16 cellular contexts compared by ENCODE assay signal in the genomic region with DNA sequence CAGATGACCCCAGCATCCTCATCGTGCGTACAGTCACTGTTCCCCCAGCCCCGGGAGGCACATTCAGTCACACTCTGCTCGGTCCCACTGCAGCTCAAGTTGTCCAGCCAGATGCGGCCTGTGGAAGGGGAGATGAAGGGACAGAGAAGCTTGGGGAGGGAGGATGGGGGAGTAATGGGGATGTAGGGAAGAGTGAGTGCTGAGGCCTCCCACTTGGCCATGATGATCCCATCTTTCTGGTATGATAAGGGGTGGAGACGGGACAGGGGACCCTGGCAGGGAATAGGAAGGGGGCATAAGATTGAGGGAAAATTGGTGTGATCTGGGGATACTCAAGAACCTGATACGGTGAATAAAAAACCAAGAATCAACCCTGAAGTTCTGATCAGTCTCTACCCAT. TPM values are rescaled to one million over a fixed set of nuclear protein-coding genes. Genes with fewer than 3 reads are reported as not detected.
DNase-seq lines count a peak whose midpoint lies in the region; ATAC-seq lines count a peak whose summit lies in the region.
"Had no signal": no experiment of that assay in that cellular context is flagged by ENCODE, and none has a peak within 500 bp of the region (broad histone marks: within the 10 kb centered on the region; RNA-seq: fewer than 3 reads in every experiment).

No MANE protein-coding gene starts in this region.

- peaks cover 0 to 3% (median 0%) of the 10 kb centered on the region in 3 experiments for H3K36me3 ChIP-seq in naive thymus-derived CD4-positive, alpha-beta T cell (ENCODE audit: control insufficient read depth in 2 of 3, insufficient read depth in 3 of 3, low read length in 3 of 3)
- H3K36me3 ChIP-seq: lower lobe of right lung had no signal

- intact Hi-C loops in activated T-helper 1 cell treated with anti-CD3 and anti-CD28 coated beads, Interleukin-12 subunit alpha, Interleukin-12 subunit beta, Interleukin-2, Interleukin-4 antibody, amounts not matched to agents 30 ng/mL and 10 ng/mL and 1 ng/mL, durations not matched to agents 14 hours and 24 hours and 36 hours (cut with micrococcal nuclease) = no loop called here
- intact Hi-C loops in naive thymus-derived CD4-positive, alpha-beta T cell (cut with micrococcal nuclease) = loop anchor here (5.0 to 10.0 kb wide), 2 partner anchors 102 to 1165 kb away; a partner anchor contains a TSS

- no peaks in the 10 kb centered on the region for H3K36me3 Mint-ChIP-seq in T-helper 2 cell treated with Interferon-gamma antibody and Interleukin-4, amounts not matched to agents 5 μg/mL and 100 μg/mL, for 36 hours (ENCODE audit: low read depth)
- no peaks in the 10 kb centered on the region for H3K36me3 Mint-ChIP-seq in activated T-helper 1 cell treated with anti-CD3 and anti-CD28 coated beads, Interleukin-12 subunit alpha, Interleukin-12 subunit beta, Interleukin-2, Interleukin-4 antibody, amounts not matched to agents 30 ng/mL and 10 ng/mL and 1 ng/mL, durations not matched to agents 14 hours and 24 hours and 36 hours (ENCODE audit: low read depth)
- H3K36me3 Mint-ChIP-seq in naive thymus-derived CD4-positive, alpha-beta T cell = peaks cover 0 to 6% (median 0%) of the 10 kb centered on the region in 5 donors

- ATAC-seq in naive thymus-derived CD4-positive, alpha-beta T cell = no peak
- ATAC-seq in HG03196 (IDR thresholded peaks at IDR 0.05; ENCODE audit: unreplicated experiment) (no peak), HG02970 (IDR thresholded peaks at IDR 0.05; ENCODE audit: low FRiP score, unreplicated experiment) (no peak)
- ATAC-seq: esophagus mucosa had no signal

- no peaks in the 10 kb centered on the region for H3K9me3 Mint-ChIP-seq in T-helper 2 cell treated with Interferon-gamma antibody and Interleukin-4, amounts not matched to agents 5 μg/mL and 100 μg/mL, for 36 hours
- H3K9me3 Mint-ChIP-seq in activated T-helper 1 cell treated with anti-CD3 and anti-CD28 coated beads, Interleukin-12 subunit alpha, Interleukin-12 subunit beta, Interleukin-2, Interleukin-4 antibody, amounts not matched to agents 30 ng/mL and 10 ng/mL and 1 ng/mL, durations not matched to agents 14 hours and 24 hours and 36 hours = no peaks in the 10 kb centered on the region
- no peaks in the 10 kb centered on the region for H3K9me3 Mint-ChIP-seq in naive thymus-derived CD4-positive, alpha-beta T cell

- POLR2A ChIA-PET in naive thymus-derived CD4-positive, alpha-beta T cell (lab: Charles Lee) = interaction anchor here (1.0 kb wide), 1 partner anchor 25 kb away, joined by 3 read pairs; no protein-coding TSS in a partner anchor

- no peak overlapping the region for H3K27ac ChIP-seq in naive thymus-derived CD4-positive, alpha-beta T cell (ENCODE audit: low read depth, low read length)

- peak overlapping the region; percentile 53; the same call in 1 of the 2 replicates for H3K4me3 ChIP-seq in GM08714 (ENCODE audit: low read length)
- no peak overlapping the region for H3K4me3 ChIP-seq in naive thymus-derived CD4-positive, alpha-beta T cell (ENCODE audit: low read length)

- H3K4me1 ChIP-seq in naive thymus-derived CD4-positive, alpha-beta T cell (ENCODE audit: control insufficient read depth in 2 of 2, insufficient read depth in 2 of 2, low read length in 2 of 2) = peaks cover 3 to 16% of the 10 kb centered on the region in 2 donors

- peaks cover 18% of the 10 kb centered on the region for H3K27me3 Mint-ChIP-seq in T-helper 2 cell treated with Interferon-gamma antibody and Interleukin-4, amounts not matched to agents 5 μg/mL and 100 μg/mL, for 36 hours (ENCODE audit: low read depth)
- H3K27me3 Mint-ChIP-seq in activated T-helper 1 cell treated with anti-CD3 and anti-CD28 coated beads, Interleukin-12 subunit alpha, Interleukin-12 subunit beta, Interleukin-2, Interleukin-4 antibody, amounts not matched to agents 30 ng/mL and 10 ng/mL and 1 ng/mL, durations not matched to agents 14 hours and 24 hours and 36 hours (ENCODE audit: insufficient read depth) = peaks cover 30% of the 10 kb centered on the region
- peaks cover 43 to 54% (median 50%) of the 10 kb centered on the region in 5 donors for H3K27me3 Mint-ChIP-seq in naive thymus-derived CD4-positive, alpha-beta T cell

- H3K4me1 Mint-ChIP-seq in T-helper 2 cell treated with Interferon-gamma antibody and Interleukin-4, amounts not matched to agents 5 μg/mL and 100 μg/mL, for 36 hours (ENCODE audit: low read depth) = peaks cover 26% of the 10 kb centered on the region
- peaks cover 20% of the 10 kb centered on the region for H3K4me1 Mint-ChIP-seq in activated T-helper 1 cell treated with anti-CD3 and anti-CD28 coated beads, Interleukin-12 subunit alpha, Interleukin-12 subunit beta, Interleukin-2, Interleukin-4 antibody, amounts not matched to agents 30 ng/mL and 10 ng/mL and 1 ng/mL, durations not matched to agents 14 hours and 24 hours and 36 hours (ENCODE audit: low read depth)
- H3K4me1 Mint-ChIP-seq in naive thymus-derived CD4-positive, alpha-beta T cell = peaks cover 13 to 22% (median 16%) of the 10 kb centered on the region in 7 donors

- DNase-seq in T-helper 2 cell treated with Interferon-gamma antibody and Interleukin-4, amounts not matched to agents 5 μg/mL and 100 μg/mL, for 36 hours (ENCODE audit: low spot score) = no peak
- DNase-seq in T-helper 2 cell = no peak
- DNase-seq in activated T-helper 1 cell treated with anti-CD3 and anti-CD28 coated beads, Interleukin-12 subunit alpha, Interleukin-12 subunit beta, Interleukin-2, Interleukin-4 antibody, amounts not matched to agents 30 ng/mL and 10 ng/mL and 1 ng/mL, durations not matched to agents 14 hours and 24 hours and 36 hours (ENCODE audit: low spot score) = no peak
- DNase-seq in naive thymus-derived CD4-positive, alpha-beta T cell = no peak
- DNase-seq in activated gamma-delta T cell (lab: John Stamatoyannopoulos, UW) = no peak
- DNase-seq: activated CD4-positive, alpha-beta T cell treated with anti-CD3 and anti-CD28 coated beads for 1 hour; activated naive CD4-positive, alpha-beta T cell treated with Interleukin-2 at 50 U/mL for 16 hours; H7; lower lobe of right lung; NCI-H1092; NCI-H446; stimulated activated CD4-positive, alpha-beta T cell treated with anti-CD3 and anti-CD28 coated beads, Interleukin-15, amount 100 ng/mL, for 24 hours had no signal

- H3K9me3 ChIP-seq in naive thymus-derived CD4-positive, alpha-beta T cell (ENCODE audit: control insufficient read depth in 2 of 3, low read length in 3 of 3) = no peaks in the 10 kb centered on the region
- H3K9me3 ChIP-seq: lower lobe of right lung had no signal

- H3K27me3 ChIP-seq in naive thymus-derived CD4-positive, alpha-beta T cell (ENCODE audit: control insufficient read depth in 2 of 2, insufficient read depth in 2 of 2, low read length in 2 of 2) = peaks cover 6 to 19% of the 10 kb centered on the region in 2 donors

- CTCF ChIA-PET in naive thymus-derived CD4-positive, alpha-beta T cell (lab: Charles Lee) = no interaction called here

- H3K4me3 Mint-ChIP-seq in T-helper 2 cell treated with Interferon-gamma antibody and Interleukin-4, amounts not matched to agents 5 μg/mL and 100 μg/mL, for 36 hours = peak overlapping the region; percentile 33
- H3K4me3 Mint-ChIP-seq in activated T-helper 1 cell treated with anti-CD3 and anti-CD28 coated beads, Interleukin-12 subunit alpha, Interleukin-12 subunit beta, Interleukin-2, Interleukin-4 antibody, amounts not matched to agents 30 ng/mL and 10 ng/mL and 1 ng/mL, durations not matched to agents 14 hours and 24 hours and 36 hours = peak overlapping the region; percentile 65
- H3K4me3 Mint-ChIP-seq in naive thymus-derived CD4-positive, alpha-beta T cell = peak overlapping the region in 8 of 10 donors; percentile 1 to 80 (median 56)

- no peak overlapping the region for H3K27ac Mint-ChIP-seq in T-helper 2 cell treated with Interferon-gamma antibody and Interleukin-4, amounts not matched to agents 5 μg/mL and 100 μg/mL, for 36 hours
- H3K27ac Mint-ChIP-seq in activated T-helper 1 cell treated with anti-CD3 and anti-CD28 coated beads, Interleukin-12 subunit alpha, Interleukin-12 subunit beta, Interleukin-2, Interleukin-4 antibody, amounts not matched to agents 30 ng/mL and 10 ng/mL and 1 ng/mL, durations not matched to agents 14 hours and 24 hours and 36 hours = no peak overlapping the region
- H3K27ac Mint-ChIP-seq in naive thymus-derived CD4-positive, alpha-beta T cell = peak overlapping the region in 1 of 9 donors; percentile 3

RNA-seq across cellular contexts. Expression of a gene that starts 3.5 kb away (rescaled TPM):
- total RNA-seq in activated T-helper 1 cell treated with anti-CD3 and anti-CD28 coated beads, Interleukin-12 subunit alpha, Interleukin-12 subunit beta, Interleukin-2, Interleukin-4 antibody, amounts not matched to agents 30 ng/mL and 10 ng/mL and 1 ng/mL, durations not matched to agents 14 hours and 24 hours and 36 hours = 1.9 and 2.0 TPM in 2 replicates
- total RNA-seq in naive thymus-derived CD4-positive, alpha-beta T cell = 1 to 10 TPM in 2 of 5 experiments, under 1 TPM in 3; 0.50 to 6.9 (median 0.81) TPM
- polyA plus RNA-seq in naive thymus-derived CD4-positive, alpha-beta T cell = under 1 TPM in 1 of 2 donors, not detected in 1; 0.17 TPM

RNA-seq across cellular contexts. Expression of a gene that starts 4.3 kb away (rescaled TPM):
- total RNA-seq in activated T-helper 1 cell treated with anti-CD3 and anti-CD28 coated beads, Interleukin-12 subunit alpha, Interleukin-12 subunit beta, Interleukin-2, Interleukin-4 antibody, amounts not matched to agents 30 ng/mL and 10 ng/mL and 1 ng/mL, durations not matched to agents 14 hours and 24 hours and 36 hours = 37.2 and 40.8 TPM in 2 replicates
- 10 to 100 TPM in 4 of 5 experiments, 1 to 10 TPM in 1; 7.0 to 39.5 (median 32.9) TPM for total RNA-seq in naive thymus-derived CD4-positive, alpha-beta T cell
- 10 to 100 TPM; 11.8 to 24.2 TPM for polyA plus RNA-seq in naive thymus-derived CD4-positive, alpha-beta T cell

RNA-seq across cellular contexts. Expression of a gene that starts 20.5 kb away (rescaled TPM):
- 57.0 and 57.3 TPM in 2 replicates for total RNA-seq in activated T-helper 1 cell treated with anti-CD3 and anti-CD28 coated beads, Interleukin-12 subunit alpha, Interleukin-12 subunit beta, Interleukin-2, Interleukin-4 antibody, amounts not matched to agents 30 ng/mL and 10 ng/mL and 1 ng/mL, durations not matched to agents 14 hours and 24 hours and 36 hours
- 10 to 100 TPM; 16.9 to 46.2 (median 37.7) TPM for total RNA-seq in naive thymus-derived CD4-positive, alpha-beta T cell
- 10 to 100 TPM; 22.4 to 22.6 TPM for polyA plus RNA-seq in naive thymus-derived CD4-positive, alpha-beta T cell

RNA-seq across cellular contexts. Expression of a gene that starts 20.7 kb away (rescaled TPM):
- 178 and 187 TPM in 2 replicates for total RNA-seq in activated T-helper 1 cell treated with anti-CD3 and anti-CD28 coated beads, Interleukin-12 subunit alpha, Interleukin-12 subunit beta, Interleukin-2, Interleukin-4 antibody, amounts not matched to agents 30 ng/mL and 10 ng/mL and 1 ng/mL, durations not matched to agents 14 hours and 24 hours and 36 hours
- 100 to 1,000 TPM; 121 to 160 (median 144) TPM for total RNA-seq in naive thymus-derived CD4-positive, alpha-beta T cell
- polyA plus RNA-seq in naive thymus-derived CD4-positive, alpha-beta T cell = 10 to 100 TPM; 69.7 to 73.6 TPM

RNA-seq across cellular contexts. Expression of a gene that starts 24.2 kb away (rescaled TPM):
- total RNA-seq in activated T-helper 1 cell treated with anti-CD3 and anti-CD28 coated beads, Interleukin-12 subunit alpha, Interleukin-12 subunit beta, Interleukin-2, Interleukin-4 antibody, amounts not matched to agents 30 ng/mL and 10 ng/mL and 1 ng/mL, durations not matched to agents 14 hours and 24 hours and 36 hours = 0.65 and 0.86 TPM in 2 replicates
- total RNA-seq in naive thymus-derived CD4-positive, alpha-beta T cell = under 1 TPM; 0.13 to 0.95 (median 0.59) TPM
- polyA plus RNA-seq in naive thymus-derived CD4-positive, alpha-beta T cell = not detected
